In the genomic region with DNA sequence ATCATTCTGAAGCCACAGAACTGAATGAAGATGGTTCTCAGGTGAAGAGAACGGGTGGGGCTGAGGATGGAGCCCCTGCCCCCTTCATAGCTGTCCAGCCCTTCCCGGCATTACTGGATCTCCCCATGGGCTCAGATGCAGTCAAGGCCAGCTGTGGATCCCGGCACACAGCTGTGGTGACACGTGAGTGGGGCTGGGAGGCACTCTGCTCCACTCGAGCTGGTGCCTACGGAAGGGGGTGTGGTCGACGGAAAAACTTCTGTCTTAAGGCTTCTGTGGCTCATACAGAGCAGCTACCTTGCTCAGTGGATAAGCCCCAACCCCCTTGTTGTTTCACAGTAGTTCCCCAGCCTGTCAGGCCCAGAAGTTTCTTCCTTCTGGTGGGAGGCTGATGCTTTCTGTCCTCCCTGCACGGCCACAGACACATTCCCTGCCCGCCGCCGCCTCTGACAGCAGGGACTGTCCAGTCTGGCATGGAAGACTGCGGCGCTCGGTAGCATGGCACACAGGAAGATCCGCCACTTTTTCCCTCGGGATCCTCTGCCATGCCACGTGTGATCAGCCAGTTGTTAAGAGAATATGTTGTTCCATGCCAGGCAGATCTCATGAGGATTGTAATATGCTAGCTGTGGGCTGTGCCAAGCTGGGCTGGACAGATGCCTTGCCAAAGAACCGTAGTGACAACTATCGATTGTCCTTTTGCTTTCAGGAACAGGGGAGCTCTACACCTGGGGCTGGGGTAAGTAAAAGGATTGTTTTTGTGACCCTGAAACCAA, we compare ENCODE assay signal across 1 cellular context.
TF ChIP-seq lines count a peak whose summit lies in the region.

No MANE protein-coding gene starts in this region.

TF ChIP-seq in HepG2, 621 proteins besides CTCF, POLR2A, EP300 and RAD21:
- no peak for TF ChIP-seq ZNF652 (CRISPR knock-in tag; IDR thresholded peaks at IDR 0.05; ENCODE audit: borderline replicate concordance, low read depth)
- no peak for TF ChIP-seq ZNF337 (CRISPR knock-in tag; IDR thresholded peaks at IDR 0.05; ENCODE audit: borderline replicate concordance, low read depth)
- no peak for TF ChIP-seq POGZ (CRISPR knock-in tag; IDR thresholded peaks at IDR 0.05)
- TF ChIP-seq, protein P1, sequence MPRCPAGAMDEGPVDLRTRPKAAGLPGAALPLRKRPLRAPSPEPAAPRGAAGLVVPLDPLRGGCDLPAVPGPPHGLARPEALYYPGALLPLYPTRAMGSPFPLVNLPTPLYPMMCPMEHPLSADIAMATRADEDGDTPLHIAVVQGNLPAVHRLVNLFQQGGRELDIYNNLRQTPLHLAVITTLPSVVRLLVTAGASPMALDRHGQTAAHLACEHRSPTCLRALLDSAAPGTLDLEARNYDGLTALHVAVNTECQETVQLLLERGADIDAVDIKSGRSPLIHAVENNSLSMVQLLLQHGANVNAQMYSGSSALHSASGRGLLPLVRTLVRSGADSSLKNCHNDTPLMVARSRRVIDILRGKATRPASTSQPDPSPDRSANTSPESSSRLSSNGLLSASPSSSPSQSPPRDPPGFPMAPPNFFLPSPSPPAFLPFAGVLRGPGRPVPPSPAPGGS (CRISPR knock-in tag; IDR thresholded peaks at IDR 0.05) = no peak
- no peak for TF ChIP-seq SOX5 (CRISPR knock-in tag; IDR thresholded peaks at IDR 0.05; ENCODE audit: borderline replicate concordance)
- TF ChIP-seq ZSCAN21 (CRISPR knock-in tag; IDR thresholded peaks at IDR 0.05; ENCODE audit: borderline replicate concordance) = no peak
- TF ChIP-seq ZNF816 (CRISPR knock-in tag; IDR thresholded peaks at IDR 0.05; ENCODE audit: borderline replicate concordance) = no peak
- TF ChIP-seq, protein P2, sequence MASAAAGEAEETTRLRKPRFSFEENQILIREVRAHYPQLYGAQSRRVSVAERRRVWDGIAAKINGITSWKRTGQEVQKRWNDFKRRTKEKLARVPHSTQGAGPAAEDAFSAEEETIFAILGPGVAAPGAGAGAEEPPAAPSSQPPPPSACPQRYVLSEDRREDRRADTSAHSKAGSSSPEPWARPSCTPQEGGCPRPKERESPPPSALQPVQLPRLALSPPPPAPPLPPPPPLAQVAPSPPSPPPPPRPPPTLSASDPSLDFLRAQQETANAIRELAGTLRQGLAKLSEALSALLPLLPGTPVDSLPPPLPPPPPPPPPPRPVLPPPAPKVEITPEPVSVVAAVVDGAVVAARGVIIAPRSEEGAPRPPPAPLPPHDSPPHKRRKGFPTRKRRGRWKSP (CRISPR knock-in tag; IDR thresholded peaks at IDR 0.05) = no peak
- TF ChIP-seq ZSCAN30 (CRISPR knock-in tag; IDR thresholded peaks at IDR 0.05) = no peak
- TF ChIP-seq ISL2 (CRISPR knock-in tag; IDR thresholded peaks at IDR 0.05) = no peak
- TF ChIP-seq ZFP36L1 (CRISPR knock-in tag; IDR thresholded peaks at IDR 0.05) = no peak
- no peak for TF ChIP-seq AHR (CRISPR knock-in tag; IDR thresholded peaks at IDR 0.05)
- no peak for TF ChIP-seq CREM (IDR thresholded peaks at IDR 0.05)
- TF ChIP-seq CREM (CRISPR knock-in tag; IDR thresholded peaks at IDR 0.05) = no peak
- TF ChIP-seq ZNF224 (CRISPR knock-in tag; IDR thresholded peaks at IDR 0.05) = no peak
- no peak for TF ChIP-seq NCOR1 (IDR thresholded peaks at IDR 0.05; ENCODE audit: borderline replicate concordance, low read length)
- TF ChIP-seq ATF7-NPFF (CRISPR knock-in tag; IDR thresholded peaks at IDR 0.05; ENCODE audit: low read depth) = no peak
- TF ChIP-seq, protein P3, sequence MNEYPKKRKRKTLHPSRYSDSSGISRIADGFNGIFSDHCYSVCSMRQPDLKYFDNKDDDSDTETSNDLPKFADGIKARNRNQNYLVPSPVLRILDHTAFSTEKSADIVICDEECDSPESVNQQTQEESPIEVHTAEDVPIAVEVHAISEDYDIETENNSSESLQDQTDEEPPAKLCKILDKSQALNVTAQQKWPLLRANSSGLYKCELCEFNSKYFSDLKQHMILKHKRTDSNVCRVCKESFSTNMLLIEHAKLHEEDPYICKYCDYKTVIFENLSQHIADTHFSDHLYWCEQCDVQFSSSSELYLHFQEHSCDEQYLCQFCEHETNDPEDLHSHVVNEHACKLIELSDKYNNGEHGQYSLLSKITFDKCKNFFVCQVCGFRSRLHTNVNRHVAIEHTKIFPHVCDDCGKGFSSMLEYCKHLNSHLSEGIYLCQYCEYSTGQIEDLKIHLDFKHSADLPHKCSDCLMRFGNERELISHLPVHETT (CRISPR knock-in tag; conservative IDR thresholded peaks at IDR 0.05) = no peak
TF ChIP-seq in HepG2: peak in this region for 0.
